Comparison of ENCODE assay signal across 8 cellular contexts in the genomic region with DNA sequence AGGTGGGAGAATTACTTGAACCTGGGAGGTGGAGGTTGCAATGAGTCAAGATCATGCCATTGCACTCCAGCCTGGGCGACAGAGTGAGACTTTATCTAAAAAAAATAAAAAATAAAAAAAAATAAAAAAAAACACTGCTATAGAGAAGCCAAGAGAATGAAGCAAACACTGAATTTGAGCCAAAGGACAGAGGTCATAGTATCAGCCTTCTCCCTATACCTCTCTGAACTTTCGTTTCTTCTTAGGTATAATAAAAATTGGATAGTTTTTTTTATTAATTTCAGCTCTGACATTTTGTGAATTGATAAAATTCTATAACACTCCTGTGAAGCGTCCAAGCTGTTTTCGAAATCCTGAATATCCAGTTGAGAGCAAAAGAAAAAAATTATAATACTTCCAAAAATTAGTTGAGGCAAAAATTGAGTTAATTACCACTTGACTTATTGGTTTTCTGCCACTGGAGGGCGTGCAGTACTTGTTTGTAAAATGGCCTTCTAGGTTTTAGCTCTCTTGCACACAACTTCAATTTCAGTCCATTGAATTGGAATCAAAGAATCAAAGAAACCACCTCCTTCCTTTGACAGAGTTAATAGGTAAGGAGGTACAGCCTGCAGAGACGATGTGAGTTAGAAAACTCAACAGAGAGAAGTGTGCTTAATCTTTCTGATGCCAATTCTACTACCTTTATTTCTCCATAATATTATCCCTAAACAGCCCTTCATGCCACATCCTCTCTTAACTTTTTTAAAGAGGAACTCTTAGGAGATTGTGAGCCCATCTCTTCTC.
A peak's percentile ranks its signal among the peaks of the same experiment; 100 is the strongest.
DNase-seq lines count a peak whose midpoint lies in the region; ATAC-seq, FAIRE-seq and TF ChIP-seq lines count a peak whose summit lies in the region.

No MANE protein-coding gene starts in this region.

- dilution Hi-C loops in IMR-90 (cut with HindIII; ENCODE audit: low sequenced_read_pairs, unreplicated experiment): loop anchor here (25.0 kb wide), 1 partner anchor 303 kb away; no protein-coding TSS in a partner anchor
- dilution Hi-C loops in keratinocyte (cut with MboI; ENCODE audit: extremely low pct_ligation_motif_present, low sequenced_read_pairs): loop anchor here (25.0 kb wide), 2 partner anchors 103 to 303 kb away; no protein-coding TSS in a partner anchor

- no peak overlapping the region for H3K56ac ChIP-seq in IMR-90 (ENCODE audit: extremely low read depth, insufficient read depth, low read length)

- ATAC-seq in A549 (peak; percentile 34 to 78; a peak in 3 of 6 replicates), IMR-90 (ENCODE audit: low read depth) (peak; percentile 56; the same call in 1 of the 2 replicates), PC-3 (peak; percentile 33; the same call in 1 of the 2 replicates)

- TF ChIP-seq RAD21 in A549 (conservative IDR thresholded peaks at IDR 0.05 in 1 of 2, IDR thresholded peaks at IDR 0.05 in 1 of 2) (peak; percentile 97), IMR-90 (IDR thresholded peaks at IDR 0.05; ENCODE audit: low read length) (peak; percentile 96)

- peak overlapping the region; percentile 32 to 44 for H3K27ac ChIP-seq in A549
- H3K27ac ChIP-seq in IMR-90 (ENCODE audit: insufficient read depth, low read length): no peak overlapping the region
- H3K27ac ChIP-seq in PC-3 (ENCODE audit: low read length): no peak overlapping the region
- no peak overlapping the region for H3K27ac ChIP-seq in keratinocyte (ENCODE audit: control insufficient read depth, insufficient read depth, low read length)

- H3K9me1 ChIP-seq in IMR-90 (ENCODE audit: insufficient read depth, low read length): no peaks in the 10 kb centered on the region
- H3K9me1 ChIP-seq in keratinocyte (ENCODE audit: control insufficient read depth, extremely low read depth, insufficient read depth, low read length): no peaks in the 10 kb centered on the region

- H3K4me1 ChIP-seq in A549: peaks cover 18% of the 10 kb centered on the region
- H3K4me1 ChIP-seq in IMR-90 (ENCODE audit: control insufficient read depth, insufficient read depth, low read length): no peaks in the 10 kb centered on the region; the same call in 1 of the 2 replicates
- no peaks in the 10 kb centered on the region for H3K4me1 ChIP-seq in PC-3 (ENCODE audit: insufficient read depth, low read length)
- H3K4me1 ChIP-seq in keratinocyte (ENCODE audit: control insufficient read depth, extremely low read depth, insufficient read depth, low read length): peaks cover 6% of the 10 kb centered on the region

- no peak overlapping the region for H2AK9ac ChIP-seq in IMR-90 (replicated peaks; ENCODE audit: low read depth, low read length, poor library complexity)

- TF ChIP-seq CTCF in A549 (IDR thresholded peaks at IDR 0.05) (peak; percentile 95), GM10248 (IDR thresholded peaks at IDR 0.05; ENCODE audit: control extremely low read depth, extremely low read depth, low read depth, missing control alignments) (peak; percentile 51), IMR-90 (conservative IDR thresholded peaks at IDR 0.05; ENCODE audit: low read depth, low read length) (peak; percentile 92), PC-3 (conservative IDR thresholded peaks at IDR 0.05; ENCODE audit: low read depth, low read length) (peak; percentile 84), brain (conservative IDR thresholded peaks at IDR 0.05) (peak; percentile 89 to 94), keratinocyte (optimal IDR thresholded peaks at IDR 0.05 in 1 of 3, IDR thresholded peaks at IDR 0.05 in 1 of 3, conservative IDR thresholded peaks at IDR 0.05 in 1 of 3; ENCODE audit: extremely low read depth in 1 of 3, insufficient read depth in 2 of 3, low read length in 3 of 3) (peak in 2 of 3 experiments; percentile 61 to 68)

- H3K27me3 ChIP-seq in IMR-90 (ENCODE audit: control insufficient read depth, insufficient read depth, low read length) (peaks cover 27% of the 10 kb centered on the region), PC-3 (ENCODE audit: low read length) (no peaks in the 10 kb centered on the region), keratinocyte (ENCODE audit: control insufficient read depth, extremely low read depth, insufficient read depth, low read length) (no peaks in the 10 kb centered on the region)

- H3K9ac ChIP-seq in IMR-90 (ENCODE audit: low read depth, low read length): no peak overlapping the region
- H3K9ac ChIP-seq in PC-3 (ENCODE audit: low read length): no peak overlapping the region
- no peak overlapping the region for H3K9ac ChIP-seq in keratinocyte (ENCODE audit: control insufficient read depth, extremely low read depth, insufficient read depth, low read length)

- H2AK5ac ChIP-seq in IMR-90 (ENCODE audit: low read depth, low read length): no peak overlapping the region

- DNase-seq in A549 (ENCODE audit: low read depth in 1 of 2, low spot score in 1 of 2): peak; percentile 33 to 78
- DNase-seq in GM10248 (ENCODE audit: extremely low spot score): peak; percentile 22
- peak; percentile 72 for DNase-seq in IMR-90
- DNase-seq in PC-3: peak; percentile 71
- DNase-seq in keratinocyte (ENCODE audit: low read depth, low spot score): no peak
- peak; percentile 12 to 28 for DNase-seq in stimulated activated CD4-positive, alpha-beta T cell treated with anti-CD3 and anti-CD28 coated beads, Interleukin-4, amount 100 ng/mL, for 48 hours (ENCODE audit: low read depth in 2 of 2)
- no peak for DNase-seq in HuH-7.5 (ENCODE audit: low spot score)

- intact Hi-C loops in IMR-90 (cut with micrococcal nuclease) (loop anchor here (1.0 kb wide), 2 partner anchors 112 to 302 kb away; no protein-coding TSS in a partner anchor), PC-3 (cut with micrococcal nuclease) (loop anchor here (1.0 kb wide), 2 partner anchors 112 to 302 kb away; no protein-coding TSS in a partner anchor)

- no peak overlapping the region for H2BK120ac ChIP-seq in IMR-90 (ENCODE audit: low read depth, low read length)

- H3K4me3 Mint-ChIP-seq in brain: no peak overlapping the region

- H4K5ac ChIP-seq in IMR-90 (ENCODE audit: low read depth, low read length): no peak overlapping the region

- POLR2A ChIA-PET in A549 (lab: Yijun Ruan, JAX) (interaction anchor here (1.0 kb wide), 2 partner anchors 289 to 302 kb away, joined by 4 to 6 read pairs; partner anchors contain the start of gene LGR4), GM10248 (lab: Yijun Ruan, JAX) (no interaction called here), IMR-90 (lab: Charles Lee; ENCODE audit: unreplicated experiment) (interaction anchor here (0.6 to 1.0 kb wide), 2 partner anchors 112 to 302 kb away, joined by 3 to 4 read pairs; no protein-coding TSS in a partner anchor), PC-3 (lab: Charles Lee; ENCODE audit: unreplicated experiment) (interaction anchor here (0.7 to 0.8 kb wide), 3 partner anchors 110 to 204 kb away, joined by 3 to 4 read pairs (median 3); no protein-coding TSS in a partner anchor)

- H2AFZ ChIP-seq in IMR-90 (replicated peaks; ENCODE audit: low read length, poor library complexity) (no peak overlapping the region), PC-3 (ENCODE audit: low read length) (no peak overlapping the region), keratinocyte (ENCODE audit: control insufficient read depth, low read length) (no peak overlapping the region)

- no peaks in the 10 kb centered on the region for H3K36me3 Mint-ChIP-seq in brain

- H3F3A ChIP-seq in PC-3 (ENCODE audit: low read length, unreplicated experiment): no peaks in the 10 kb centered on the region

- in situ Hi-C loops in IMR-90 (cut with MboI; ENCODE audit: low sequenced_read_pairs): no loop called here

- H3K27me3 Mint-ChIP-seq in brain: peaks cover 15% of the 10 kb centered on the region

- BruUV-seq in IMR-90 (replicated peaks; lab: Mats Ljungman, UMichigan): no TSS peak
- no TSS peak for BruUV-seq in PC-3 (replicated peaks; lab: Mats Ljungman, UMichigan)

- H3K14ac ChIP-seq in IMR-90 (replicated peaks; ENCODE audit: low read depth, low read length): no peak overlapping the region

- H3K27ac Mint-ChIP-seq in brain: peak overlapping the region in 1 of 5 experiments; percentile 61

- CTCF ChIA-PET in A549 (lab: Yijun Ruan, JAX): interaction anchor here (0.5 to 5.9 kb wide), 62 partner anchors 9 to 320 kb away, joined by 3 to 146 read pairs (median 4); partner anchors contain the start of gene LGR4
- CTCF ChIA-PET in GM10248 (lab: Yijun Ruan, JAX): interaction anchor here (1.0 to 6.0 kb wide), 14 partner anchors 9 to 315 kb away, joined by 3 to 170 read pairs (median 7); no protein-coding TSS in a partner anchor
- CTCF ChIA-PET in IMR-90 (lab: Yijun Ruan, JAX): interaction anchor here (1.0 to 3.3 kb wide), 8 partner anchors 9 to 313 kb away, joined by 3 to 24 read pairs (median 4); no protein-coding TSS in a partner anchor
- CTCF ChIA-PET in PC-3 (lab: Charles Lee): interaction anchor here (1.0 kb wide), 5 partner anchors 18 to 302 kb away, joined by 3 to 22 read pairs (median 5); no protein-coding TSS in a partner anchor

- no peak overlapping the region for H2BK5ac ChIP-seq in IMR-90 (ENCODE audit: low read depth, low read length, poor library complexity, severe bottlenecking)

- no peak overlapping the region for H4K8ac ChIP-seq in IMR-90 (ENCODE audit: low read depth in 2 of 2, low read length in 2 of 2)

- no peak overlapping the region for H3K4me3 ChIP-seq in A549
- no peak overlapping the region for H3K4me3 ChIP-seq in IMR-90 (ENCODE audit: insufficient read depth, low read depth, low read length)
- no peak overlapping the region for H3K4me3 ChIP-seq in PC-3 (ENCODE audit: low read length)
- H3K4me3 ChIP-seq in keratinocyte (ENCODE audit: control insufficient read depth in 2 of 3, extremely low read depth in 1 of 3, insufficient read depth in 2 of 3, low read depth in 1 of 3, low read length in 3 of 3): no peak overlapping the region

- no peak overlapping the region for H3K18ac ChIP-seq in IMR-90 (ENCODE audit: low read depth, low read length)

- no peaks in the 10 kb centered on the region for H3K36me3 ChIP-seq in IMR-90 (ENCODE audit: control insufficient read depth, insufficient read depth, low read length)
- no peaks in the 10 kb centered on the region for H3K36me3 ChIP-seq in PC-3 (ENCODE audit: low read depth, low read length)
- no peaks in the 10 kb centered on the region for H3K36me3 ChIP-seq in keratinocyte (ENCODE audit: control insufficient read depth in 2 of 2, extremely low read depth in 1 of 2, insufficient read depth in 2 of 2, low read length in 2 of 2)

- H3K23ac ChIP-seq in IMR-90 (ENCODE audit: low read depth, low read length): no peak overlapping the region

- H3K9me3 Mint-ChIP-seq in brain: peaks cover 0 to 5% (median 3%) of the 10 kb centered on the region in 5 experiments

- no peaks in the 10 kb centered on the region for H3K79me1 ChIP-seq in IMR-90 (ENCODE audit: low read depth in 1 of 2, low read length in 2 of 2)

- H3K9me2 ChIP-seq in PC-3 (replicated peaks; ENCODE audit: low read length): no peaks in the 10 kb centered on the region

- TF ChIP-seq EP300 in A549 (IDR thresholded peaks at IDR 0.05): no peak

- 31% methylated on average over 6 of the region's 6 CpGs for WGBS in A549 (ENCODE audit: missing lambda C conversion rate)
- no CpG with 5 or more reads among the region's 6 CpGs for WGBS in IMR-90 (ENCODE audit: extremely low coverage in 2 of 2, insufficient read length in 1 of 2), 2 experiments

- no peaks in the 10 kb centered on the region for H3K79me2 ChIP-seq in PC-3 (ENCODE audit: low read length)
- H3K79me2 ChIP-seq in keratinocyte (ENCODE audit: control insufficient read depth, insufficient read depth, low read length): no peaks in the 10 kb centered on the region

- no peak overlapping the region for H4K91ac ChIP-seq in IMR-90 (ENCODE audit: insufficient read depth, low read depth, low read length)

- no peak overlapping the region for H3K4ac ChIP-seq in IMR-90 (ENCODE audit: low read depth, low read length)

- H2BK20ac ChIP-seq in IMR-90 (ENCODE audit: low read depth, low read length): no peak overlapping the region

- TF ChIP-seq POLR2A in A549 (IDR thresholded peaks at IDR 0.05; ENCODE audit: low read length) (no peak), IMR-90 (IDR thresholded peaks at IDR 0.05; ENCODE audit: low read depth, low read length) (no peak)

- H3K4me2 ChIP-seq in A549 (no peak overlapping the region), IMR-90 (ENCODE audit: low read depth, low read length) (no peak overlapping the region), PC-3 (ENCODE audit: low read length) (no peak overlapping the region), keratinocyte (ENCODE audit: control insufficient read depth, extremely low read depth, insufficient read depth, low read depth, low read length) (no peak overlapping the region)

- H2BK15ac ChIP-seq in IMR-90 (ENCODE audit: low read depth, low read length): no peak overlapping the region

- H3K4me1 Mint-ChIP-seq in brain: peaks cover 8% of the 10 kb centered on the region

- no peak for FAIRE-seq in A549 (lab: Jason Lieb, UNC)
- peak; percentile 56 for FAIRE-seq in keratinocyte (lab: Jason Lieb, UNC)

- H3K9me3 ChIP-seq in A549 (no peaks in the 10 kb centered on the region), IMR-90 (ENCODE audit: control insufficient read depth, insufficient read depth, low read length) (no peaks in the 10 kb centered on the region), PC-3 (ENCODE audit: low read length) (no peaks in the 10 kb centered on the region), keratinocyte (ENCODE audit: control insufficient read depth, low read depth, low read length) (no peaks in the 10 kb centered on the region)

- no peaks in the 10 kb centered on the region for H4K20me1 ChIP-seq in IMR-90 (ENCODE audit: insufficient read depth, low read length)
- H4K20me1 ChIP-seq in PC-3 (ENCODE audit: low read length): no peaks in the 10 kb centered on the region
- no peaks in the 10 kb centered on the region for H4K20me1 ChIP-seq in keratinocyte (ENCODE audit: control insufficient read depth, extremely low read depth, insufficient read depth, low read length)

Comparison
In these comparisons a context has a peak if more than half of its experiments do, and no peak if none do; other contexts are left out.
1. DNase-seq: peak in A549 (2 of 2), GM10248 (single experiment), IMR-90 (single experiment), PC-3 (single experiment) and stimulated activated CD4-positive, alpha-beta T cell treated with anti-CD3 and anti-CD28 coated beads, Interleukin-4, amount 100 ng/mL, for 48 hours (2 of 2); none in keratinocyte (single experiment) and HuH-7.5 (single experiment).
2. H3K27ac ChIP-seq: peak in A549 (2 of 2); none in IMR-90 (single experiment), PC-3 (single experiment) and keratinocyte (single experiment).
3. Peak in every context shown above with its lines, with median percentiles within 50 percentile points of each other: ATAC-seq and CTCF ChIP-seq.